ENCODE assay signal across 21 cellular contexts in the genomic region with DNA sequence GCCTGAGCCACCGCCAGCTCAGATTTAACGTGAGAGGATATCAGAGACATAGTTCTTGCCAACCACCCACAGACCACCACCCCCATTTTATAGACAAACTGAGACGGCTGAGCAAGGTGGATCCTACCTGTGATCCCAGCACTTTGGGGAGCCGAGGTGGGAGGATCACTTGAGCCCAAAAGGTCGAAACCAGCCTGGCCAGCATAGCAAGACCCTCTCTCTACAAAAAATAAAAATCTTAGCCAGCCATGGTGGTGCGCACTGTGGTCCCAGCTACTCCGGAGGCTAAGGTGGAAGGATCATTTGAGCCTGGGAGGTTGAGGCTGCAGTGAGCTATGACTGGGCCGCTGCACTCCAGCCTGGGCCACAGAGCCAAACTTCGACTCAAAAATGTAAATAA. TPM values are rescaled to one million over a fixed set of nuclear protein-coding genes. Genes with fewer than 3 reads are reported as not detected.
DNase-seq lines count a peak whose midpoint lies in the region; TF ChIP-seq lines count a peak whose summit lies in the region.
"Had no signal": no experiment of that assay in that cellular context is flagged by ENCODE, and none has a peak within 500 bp of the region (broad histone marks: within the 10 kb centered on the region; RNA-seq: fewer than 3 reads in every experiment).

No MANE protein-coding gene starts in this region.

- TF ChIP-seq CTCF in mesothelial cell of epicardium (IDR thresholded peaks at IDR 0.05; ENCODE audit: unreplicated experiment), result no peak

- no peaks in the 10 kb centered on the region for H3K9me3 Mint-ChIP-seq in activated CD4-positive, alpha-beta T cell treated with anti-CD3 and anti-CD28 coated beads, Interleukin-2, amount 10 ng/mL, durations not matched to agents 24 days and 14 days
- no peaks in the 10 kb centered on the region for H3K9me3 Mint-ChIP-seq in CD8-positive, alpha-beta memory T cell
- H3K9me3 Mint-ChIP-seq in activated T-helper 1 cell treated with anti-CD3 and anti-CD28 coated beads, Interleukin-12 subunit alpha, Interleukin-12 subunit beta, Interleukin-2, Interleukin-4 antibody, amounts not matched to agents 30 ng/mL and 10 ng/mL and 1 ng/mL, durations not matched to agents 14 hours and 24 hours and 36 hours, result no peaks in the 10 kb centered on the region
- no peaks in the 10 kb centered on the region for H3K9me3 Mint-ChIP-seq in mesothelial cell of epicardium
- H3K9me3 Mint-ChIP-seq: type B pancreatic cell had no signal

- H3K4me3 ChIP-seq in CD8-positive, alpha-beta memory T cell (ENCODE audit: low read length), result no peak overlapping the region
- H3K4me3 ChIP-seq: coronary artery, SJSA1 had no signal

- H3K36me3 Mint-ChIP-seq in activated CD4-positive, alpha-beta T cell treated with anti-CD3 and anti-CD28 coated beads, Interleukin-2, amount 10 ng/mL, durations not matched to agents 24 days and 14 days (ENCODE audit: low read depth), result peaks cover 7% of the 10 kb centered on the region
- H3K36me3 Mint-ChIP-seq in CD8-positive, alpha-beta memory T cell, result peaks cover 0 to 16% (median 2%) of the 10 kb centered on the region in 3 donors
- peaks cover 12% of the 10 kb centered on the region for H3K36me3 Mint-ChIP-seq in activated T-helper 1 cell treated with anti-CD3 and anti-CD28 coated beads, Interleukin-12 subunit alpha, Interleukin-12 subunit beta, Interleukin-2, Interleukin-4 antibody, amounts not matched to agents 30 ng/mL and 10 ng/mL and 1 ng/mL, durations not matched to agents 14 hours and 24 hours and 36 hours (ENCODE audit: low read depth)
- H3K36me3 Mint-ChIP-seq in mesothelial cell of epicardium, result peaks cover 6% of the 10 kb centered on the region

- peaks cover 10% of the 10 kb centered on the region for H3K4me1 ChIP-seq in CD8-positive, alpha-beta memory T cell (ENCODE audit: insufficient read depth, low read length)

- no peaks in the 10 kb centered on the region for H3K36me3 ChIP-seq in CD8-positive, alpha-beta memory T cell (ENCODE audit: insufficient read depth, low read length)

- H3K27me3 Mint-ChIP-seq in activated CD4-positive, alpha-beta T cell treated with anti-CD3 and anti-CD28 coated beads, Interleukin-2, amount 10 ng/mL, durations not matched to agents 24 days and 14 days, result no peaks in the 10 kb centered on the region
- H3K27me3 Mint-ChIP-seq in CD8-positive, alpha-beta memory T cell, result peaks cover 0 to 3% of the 10 kb centered on the region in 2 donors
- peaks cover 6% of the 10 kb centered on the region for H3K27me3 Mint-ChIP-seq in activated T-helper 1 cell treated with anti-CD3 and anti-CD28 coated beads, Interleukin-12 subunit alpha, Interleukin-12 subunit beta, Interleukin-2, Interleukin-4 antibody, amounts not matched to agents 30 ng/mL and 10 ng/mL and 1 ng/mL, durations not matched to agents 14 hours and 24 hours and 36 hours (ENCODE audit: insufficient read depth)
- H3K27me3 Mint-ChIP-seq in mesothelial cell of epicardium (ENCODE audit: low read depth), result no peaks in the 10 kb centered on the region
- H3K27me3 Mint-ChIP-seq: type B pancreatic cell had no signal

- intact Hi-C loops in activated CD4-positive, alpha-beta T cell treated with anti-CD3 and anti-CD28 coated beads, Interleukin-2, amount 10 ng/mL, durations not matched to agents 24 days and 14 days (cut with micrococcal nuclease), result no loop called here
- intact Hi-C loops in activated T-helper 1 cell treated with anti-CD3 and anti-CD28 coated beads, Interleukin-12 subunit alpha, Interleukin-12 subunit beta, Interleukin-2, Interleukin-4 antibody, amounts not matched to agents 30 ng/mL and 10 ng/mL and 1 ng/mL, durations not matched to agents 14 hours and 24 hours and 36 hours (cut with micrococcal nuclease), result no loop called here

- H3K27ac ChIP-seq in CD8-positive, alpha-beta memory T cell (ENCODE audit: low read depth, low read length), result no peak overlapping the region
- H3K27ac ChIP-seq: SJSA1 had no signal

- no peaks in the 10 kb centered on the region for H3K27me3 ChIP-seq in CD8-positive, alpha-beta memory T cell (ENCODE audit: insufficient read depth, low read length, poor library complexity, severe bottlenecking)
- H3K27me3 ChIP-seq: esophagus muscularis mucosa, SJSA1 had no signal

- H3K27ac Mint-ChIP-seq in activated CD4-positive, alpha-beta T cell treated with anti-CD3 and anti-CD28 coated beads, Interleukin-2, amount 10 ng/mL, durations not matched to agents 24 days and 14 days, result no peak overlapping the region
- H3K27ac Mint-ChIP-seq in CD8-positive, alpha-beta memory T cell, result peak overlapping the region in 1 of 8 donors; percentile 11
- H3K27ac Mint-ChIP-seq in activated T-helper 1 cell treated with anti-CD3 and anti-CD28 coated beads, Interleukin-12 subunit alpha, Interleukin-12 subunit beta, Interleukin-2, Interleukin-4 antibody, amounts not matched to agents 30 ng/mL and 10 ng/mL and 1 ng/mL, durations not matched to agents 14 hours and 24 hours and 36 hours, result no peak overlapping the region
- H3K27ac Mint-ChIP-seq in mesothelial cell of epicardium, result no peak overlapping the region
- H3K27ac Mint-ChIP-seq: GM23338, type B pancreatic cell had no signal

- CTCF ChIA-PET in CD8-positive, alpha-beta memory T cell (lab: Charles Lee), result no interaction called here

- peaks cover 6% of the 10 kb centered on the region for H3K4me1 Mint-ChIP-seq in activated CD4-positive, alpha-beta T cell treated with anti-CD3 and anti-CD28 coated beads, Interleukin-2, amount 10 ng/mL, durations not matched to agents 24 days and 14 days
- H3K4me1 Mint-ChIP-seq in CD8-positive, alpha-beta memory T cell, result peaks cover 12 to 22% (median 15%) of the 10 kb centered on the region in 3 donors
- peaks cover 11% of the 10 kb centered on the region for H3K4me1 Mint-ChIP-seq in activated T-helper 1 cell treated with anti-CD3 and anti-CD28 coated beads, Interleukin-12 subunit alpha, Interleukin-12 subunit beta, Interleukin-2, Interleukin-4 antibody, amounts not matched to agents 30 ng/mL and 10 ng/mL and 1 ng/mL, durations not matched to agents 14 hours and 24 hours and 36 hours (ENCODE audit: low read depth)
- peaks cover 35% of the 10 kb centered on the region for H3K4me1 Mint-ChIP-seq in mesothelial cell of epicardium

- peak overlapping the region; percentile 17 for H3K4me3 Mint-ChIP-seq in activated CD4-positive, alpha-beta T cell treated with anti-CD3 and anti-CD28 coated beads, Interleukin-2, amount 10 ng/mL, durations not matched to agents 24 days and 14 days
- peak overlapping the region in 6 of 7 donors; percentile 13 to 93 (median 56) for H3K4me3 Mint-ChIP-seq in CD8-positive, alpha-beta memory T cell
- peak overlapping the region; percentile 42 for H3K4me3 Mint-ChIP-seq in activated T-helper 1 cell treated with anti-CD3 and anti-CD28 coated beads, Interleukin-12 subunit alpha, Interleukin-12 subunit beta, Interleukin-2, Interleukin-4 antibody, amounts not matched to agents 30 ng/mL and 10 ng/mL and 1 ng/mL, durations not matched to agents 14 hours and 24 hours and 36 hours
- peak overlapping the region; percentile 4 for H3K4me3 Mint-ChIP-seq in mesothelial cell of epicardium
- H3K4me3 Mint-ChIP-seq: type B pancreatic cell had no signal

- POLR2A ChIA-PET in CD8-positive, alpha-beta memory T cell (lab: Charles Lee), result no interaction called here

- H3K9me3 ChIP-seq in CD8-positive, alpha-beta memory T cell (ENCODE audit: low read length), result no peaks in the 10 kb centered on the region
- H3K9me3 ChIP-seq: esophagus muscularis mucosa, SJSA1 had no signal

- no peak for DNase-seq in activated CD4-positive, alpha-beta T cell treated with anti-CD3 and anti-CD28 coated beads, Interleukin-2, amount 10 ng/mL, durations not matched to agents 24 days and 14 days
- no peak for DNase-seq in activated CD4-positive, alpha-beta T cell treated with anti-CD3 and anti-CD28 coated beads for 4 hours
- DNase-seq in CD8-positive, alpha-beta memory T cell, result no peak
- DNase-seq in activated T-helper 1 cell treated with anti-CD3 and anti-CD28 coated beads, Interleukin-12 subunit alpha, Interleukin-12 subunit beta, Interleukin-2, Interleukin-4 antibody, amounts not matched to agents 30 ng/mL and 10 ng/mL and 1 ng/mL, durations not matched to agents 14 hours and 24 hours and 36 hours (ENCODE audit: low spot score), result no peak
- DNase-seq in mesothelial cell of epicardium (ENCODE audit: low spot score in 2 of 2, unreplicated experiment in 2 of 2) (no peak), NCI-H345 treated with DMSO at 0.1 percent for 48 hours (lab: John Stamatoyannopoulos, UW; ENCODE audit: unreplicated experiment) (no peak), NAMALWA (ENCODE audit: low spot score) (no peak)
- no peak for DNase-seq in activated CD8-positive, alpha-beta memory T cell treated with anti-CD3 and anti-CD28 coated beads for 24 hours
- DNase-seq: activated CD8-positive, alpha-beta memory T cell treated with anti-CD3 and anti-CD28 coated beads, Interleukin-2, amount 50 U/mL, for 4 hours; activated effector memory CD4-positive, alpha-beta T cell treated with Interleukin-2 at 50 U/mL for 16 hours; DMS79; Karpas-422; NCI-H1048; NCI-H1930; NCI-H2227 treated with DMSO at 0.1 percent for 48 hours; stimulated activated CD8-positive, alpha-beta memory T cell treated with anti-CD3 and anti-CD28 coated beads, Interleukin-4, amount 100 ng/mL, for 48 hours had no signal

RNA-seq across cellular contexts. Expression of gene NDUFS7, which starts 30.6 kb away (rescaled TPM):
- 108 and 110 TPM in 2 replicates for total RNA-seq in activated CD4-positive, alpha-beta T cell treated with anti-CD3 and anti-CD28 coated beads, Interleukin-2, amount 10 ng/mL, durations not matched to agents 24 days and 14 days
- 100 to 1,000 TPM; 102 to 104 TPM for total RNA-seq in CD8-positive, alpha-beta memory T cell
- 207 TPM for polyA plus RNA-seq in CD8-positive, alpha-beta memory T cell
- 97.9 and 98.8 TPM in 2 replicates for total RNA-seq in activated T-helper 1 cell treated with anti-CD3 and anti-CD28 coated beads, Interleukin-12 subunit alpha, Interleukin-12 subunit beta, Interleukin-2, Interleukin-4 antibody, amounts not matched to agents 30 ng/mL and 10 ng/mL and 1 ng/mL, durations not matched to agents 14 hours and 24 hours and 36 hours
- total RNA-seq in mesothelial cell of epicardium, result 52.2 to 56.8 TPM (median 55.9 TPM) in 3 replicates

RNA-seq across cellular contexts. Expression of gene GAMT, which starts 48.2 kb away (rescaled TPM):
- total RNA-seq in activated CD4-positive, alpha-beta T cell treated with anti-CD3 and anti-CD28 coated beads, Interleukin-2, amount 10 ng/mL, durations not matched to agents 24 days and 14 days, result 28.8 and 32.6 TPM in 2 replicates
- 10 to 100 TPM; 29.0 to 29.5 TPM for total RNA-seq in CD8-positive, alpha-beta memory T cell
- polyA plus RNA-seq in CD8-positive, alpha-beta memory T cell, result 20.4 TPM
- 21.7 and 22.3 TPM in 2 replicates for total RNA-seq in activated T-helper 1 cell treated with anti-CD3 and anti-CD28 coated beads, Interleukin-12 subunit alpha, Interleukin-12 subunit beta, Interleukin-2, Interleukin-4 antibody, amounts not matched to agents 30 ng/mL and 10 ng/mL and 1 ng/mL, durations not matched to agents 14 hours and 24 hours and 36 hours
- total RNA-seq in mesothelial cell of epicardium, result 41.5 to 44.5 TPM (median 42.6 TPM) in 3 replicates

RNA-seq across cellular contexts. Expression of gene DAZAP1, which starts 54.2 kb away (rescaled TPM):
- 299 and 323 TPM in 2 replicates for total RNA-seq in activated CD4-positive, alpha-beta T cell treated with anti-CD3 and anti-CD28 coated beads, Interleukin-2, amount 10 ng/mL, durations not matched to agents 24 days and 14 days
- 100 to 1,000 TPM; 253 TPM for total RNA-seq in CD8-positive, alpha-beta memory T cell
- 7.7 TPM for polyA plus RNA-seq in CD8-positive, alpha-beta memory T cell
- total RNA-seq in activated T-helper 1 cell treated with anti-CD3 and anti-CD28 coated beads, Interleukin-12 subunit alpha, Interleukin-12 subunit beta, Interleukin-2, Interleukin-4 antibody, amounts not matched to agents 30 ng/mL and 10 ng/mL and 1 ng/mL, durations not matched to agents 14 hours and 24 hours and 36 hours, result 301 and 304 TPM in 2 replicates
- 130 to 134 TPM (median 131 TPM) in 3 replicates for total RNA-seq in mesothelial cell of epicardium

Comparison
In these comparisons a context has a peak if more than half of its experiments do, and no peak if none do; other contexts are left out.
1. H3K4me3 Mint-ChIP-seq: peak in every context shown above with its lines; median percentile 56 in CD8-positive, alpha-beta memory T cell; 42 in activated T-helper 1 cell treated with anti-CD3 and anti-CD28 coated beads, Interleukin-12 subunit alpha, Interleukin-12 subunit beta, Interleukin-2, Interleukin-4 antibody, amounts not matched to agents 30 ng/mL and 10 ng/mL and 1 ng/mL, durations not matched to agents 14 hours and 24 hours and 36 hours; 17 in activated CD4-positive, alpha-beta T cell treated with anti-CD3 and anti-CD28 coated beads, Interleukin-2, amount 10 ng/mL, durations not matched to agents 24 days and 14 days; 4 in mesothelial cell of epicardium.